13 cellular contexts compared by ENCODE assay signal in the genomic region with DNA sequence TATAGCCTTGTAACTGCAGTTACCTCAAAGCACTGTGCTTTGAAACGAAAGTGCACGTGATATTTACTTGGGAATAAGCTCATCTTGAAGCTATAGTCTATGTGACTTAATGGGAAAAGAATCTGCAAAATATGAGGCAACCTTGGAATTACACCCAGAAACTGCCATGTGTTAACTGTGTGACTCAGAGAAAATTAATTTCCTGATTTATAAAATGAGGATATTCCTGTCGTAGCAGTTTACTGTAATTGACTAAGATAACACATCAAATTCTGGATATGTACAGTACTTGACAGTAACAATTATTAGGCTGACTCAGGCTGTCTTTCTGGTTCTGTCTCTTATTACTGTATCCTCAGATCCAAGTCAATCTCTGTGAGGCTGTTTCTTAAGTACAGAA.
A peak's percentile ranks its signal among the peaks of the same experiment; 100 is the strongest.
DNase-seq lines count a peak whose midpoint lies in the region; ATAC-seq, FAIRE-seq and TF ChIP-seq lines count a peak whose summit lies in the region.
"Had no signal": no experiment of that assay in that cellular context is flagged by ENCODE, and none has a peak within 500 bp of the region (broad histone marks: within the 10 kb centered on the region; RNA-seq: fewer than 3 reads in every experiment).

No MANE protein-coding gene starts in this region.

- CTCF ChIA-PET in GM10248 (lab: Yijun Ruan, JAX), result no interaction called here

- ATAC-seq in stimulated activated naive CD8-positive, alpha-beta T cell treated with anti-CD3 and anti-CD28 coated beads, Interleukin-15, Interleukin-2, amounts not matched to agents 100 U/mL and 50 U/mL, for 24 hours, result no peak

- peak; percentile 12 for DNase-seq in HTR-8/SVneo (ENCODE audit: insufficient read length, low spot score)
- peak; percentile 81 for DNase-seq in astrocyte (ENCODE audit: low read depth)
- peak; percentile 74 for DNase-seq in glomerular visceral epithelial cell (ENCODE audit: extremely low spot score)
- no peak for DNase-seq in NCI-H2107 treated with DMSO at 0.1 percent for 48 hours (lab: John Stamatoyannopoulos, UW; ENCODE audit: unreplicated experiment)
- DNase-seq in GM10248 (ENCODE audit: extremely low spot score), result no peak
- no peak for DNase-seq in stimulated activated CD4-positive, alpha-beta T cell treated with anti-CD3 and anti-CD28 coated beads, Interleukin-15, amount 100 ng/mL, for 24 hours
- DNase-seq in stimulated activated naive CD8-positive, alpha-beta T cell treated with anti-CD3 and anti-CD28 coated beads, Interleukin-15, Interleukin-2, amounts not matched to agents 100 U/mL and 50 U/mL, for 24 hours, result no peak
- DNase-seq: activated CD4-positive, CD25-positive, alpha-beta regulatory T cell treated with anti-CD3 and anti-CD28 coated beads, Interleukin-2, amount 50 U/mL, for 72 hours; AML-193 had no signal

- H3K4me3 Mint-ChIP-seq in astrocyte (ENCODE audit: unreplicated experiment), result no peak overlapping the region
- H3K4me3 Mint-ChIP-seq: activated T-helper 1 cell treated with anti-CD3 and anti-CD28 coated beads, Interleukin-12 subunit alpha, Interleukin-12 subunit beta, Interleukin-2, Interleukin-4 antibody, amounts not matched to agents 30 ng/mL and 10 ng/mL and 1 ng/mL, durations not matched to agents 14 hours and 24 hours and 36 hours had no signal

- H3K4me3 ChIP-seq in astrocyte (ENCODE audit: insufficient read depth, low read depth, low read length), result no peak overlapping the region
- H3K4me3 ChIP-seq: coronary artery, SJSA1 had no signal

- H3K27me3 ChIP-seq in astrocyte (ENCODE audit: insufficient read depth, low read length), result no peaks in the 10 kb centered on the region
- H3K27me3 ChIP-seq: SJSA1 had no signal

- H3K4me1 ChIP-seq in astrocyte (ENCODE audit: insufficient read depth, low read length), result peaks cover 10% of the 10 kb centered on the region
- H3K4me1 ChIP-seq: SJSA1 had no signal

- no peaks in the 10 kb centered on the region for H4K20me1 ChIP-seq in astrocyte (ENCODE audit: insufficient read depth, low read length)

- peak overlapping the region; percentile 71 for H3K27ac ChIP-seq in 22Rv1
- H3K27ac ChIP-seq in astrocyte (ENCODE audit: low read depth, low read length), result peak overlapping the region; percentile 51
- H3K27ac ChIP-seq: coronary artery, SJSA1 had no signal

- no peaks in the 10 kb centered on the region for H3K79me2 ChIP-seq in astrocyte (ENCODE audit: insufficient read depth, low read length)

- no peaks in the 10 kb centered on the region for H3K9me3 ChIP-seq in astrocyte (ENCODE audit: insufficient read depth, low read depth, low read length)
- H3K9me3 ChIP-seq: SJSA1 had no signal

- no peak for FAIRE-seq in HTR-8/SVneo (lab: Jason Lieb, UNC)
- FAIRE-seq in astrocyte (lab: Jason Lieb, UNC), result no peak

- H3K27ac Mint-ChIP-seq in astrocyte (ENCODE audit: unreplicated experiment), result peak overlapping the region; percentile 96
- H3K27ac Mint-ChIP-seq: activated T-helper 1 cell treated with anti-CD3 and anti-CD28 coated beads, Interleukin-12 subunit alpha, Interleukin-12 subunit beta, Interleukin-2, Interleukin-4 antibody, amounts not matched to agents 30 ng/mL and 10 ng/mL and 1 ng/mL, durations not matched to agents 14 hours and 24 hours and 36 hours had no signal

- peak overlapping the region; percentile 47 for H3K4me2 ChIP-seq in astrocyte (ENCODE audit: low read length)

- H3K36me3 ChIP-seq in astrocyte (ENCODE audit: insufficient read depth, low read length), result no peaks in the 10 kb centered on the region
- H3K36me3 ChIP-seq: SJSA1 had no signal

- peaks cover 10% of the 10 kb centered on the region for H3K4me1 Mint-ChIP-seq in astrocyte (ENCODE audit: low read depth, unreplicated experiment)

- no peaks in the 10 kb centered on the region for H3K36me3 Mint-ChIP-seq in astrocyte (ENCODE audit: low read depth, unreplicated experiment)

- TF ChIP-seq CTCF in 22Rv1 (IDR thresholded peaks at IDR 0.05) (no peak), astrocyte (IDR thresholded peaks at IDR 0.05; ENCODE audit: insufficient read depth, low read depth, low read length) (no peak), GM10248 (IDR thresholded peaks at IDR 0.05; ENCODE audit: control extremely low read depth, extremely low read depth, low read depth, missing control alignments) (no peak)

- POLR2A ChIA-PET in GM10248 (lab: Yijun Ruan, JAX), result no interaction called here

- H3K9me3 Mint-ChIP-seq in astrocyte (ENCODE audit: unreplicated experiment), result no peaks in the 10 kb centered on the region
- H3K9me3 Mint-ChIP-seq: activated T-helper 1 cell treated with anti-CD3 and anti-CD28 coated beads, Interleukin-12 subunit alpha, Interleukin-12 subunit beta, Interleukin-2, Interleukin-4 antibody, amounts not matched to agents 30 ng/mL and 10 ng/mL and 1 ng/mL, durations not matched to agents 14 hours and 24 hours and 36 hours had no signal

- H3K9ac ChIP-seq in astrocyte (ENCODE audit: low read length), result peak overlapping the region; percentile 21

- H2AFZ ChIP-seq in astrocyte (ENCODE audit: low read depth, low read length), result no peak overlapping the region

- H3K27me3 Mint-ChIP-seq in astrocyte (ENCODE audit: low read depth, unreplicated experiment), result no peaks in the 10 kb centered on the region

Comparison
In these comparisons a context has a peak if more than half of its experiments do, and no peak if none do; other contexts are left out.
1. DNase-seq: peak in HTR-8/SVneo (single experiment), astrocyte (single experiment) and glomerular visceral epithelial cell (single experiment); none in NCI-H2107 treated with DMSO at 0.1 percent for 48 hours (single experiment), GM10248 (single experiment), stimulated activated CD4-positive, alpha-beta T cell treated with anti-CD3 and anti-CD28 coated beads, Interleukin-15, amount 100 ng/mL, for 24 hours (single experiment) and stimulated activated naive CD8-positive, alpha-beta T cell treated with anti-CD3 and anti-CD28 coated beads, Interleukin-15, Interleukin-2, amounts not matched to agents 100 U/mL and 50 U/mL, for 24 hours (single experiment).